In the genomic region with DNA sequence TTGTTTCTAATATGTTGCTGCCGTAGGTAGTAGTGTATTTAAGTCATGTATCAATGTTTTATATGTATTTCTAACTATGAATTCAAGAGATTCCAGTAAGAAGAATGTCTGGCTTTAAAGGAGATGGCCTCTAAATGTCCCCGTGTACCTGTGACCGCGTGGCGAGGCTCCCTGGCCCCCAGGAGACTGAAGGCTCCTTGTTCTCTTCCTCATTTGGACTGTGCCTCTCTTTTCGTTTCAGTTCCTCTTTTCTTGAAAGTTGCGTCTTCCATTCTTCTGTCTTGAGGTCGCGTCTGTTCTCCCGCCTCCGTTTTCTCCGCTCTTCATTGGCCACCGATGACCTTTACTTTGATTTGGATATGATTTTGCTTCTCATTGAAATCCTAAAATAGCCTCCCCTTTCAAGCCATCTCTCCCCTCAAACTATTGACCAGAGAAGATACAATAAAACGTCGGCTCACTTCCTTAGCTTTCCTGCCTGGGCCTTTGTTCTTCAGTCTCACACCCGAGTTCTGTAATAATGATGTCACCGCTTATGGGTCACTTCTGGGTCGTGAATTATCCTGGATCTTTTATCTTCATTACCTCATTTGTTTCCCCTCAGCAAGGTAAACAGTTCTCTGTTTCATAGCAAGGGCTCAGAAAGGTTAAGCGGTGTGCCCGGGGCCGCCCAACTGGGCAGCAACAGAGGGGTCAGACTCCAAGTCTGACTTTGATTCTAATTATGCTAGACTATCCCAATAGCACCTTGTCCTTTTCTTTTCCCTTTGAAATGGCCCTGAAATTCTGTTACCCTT, we compare ENCODE assay signal across 8 cellular contexts. TPM values are rescaled to one million over a fixed set of nuclear protein-coding genes. Genes with fewer than 3 reads are reported as not detected.
DNase-seq lines count a peak whose midpoint lies in the region; ATAC-seq lines count a peak whose summit lies in the region.

No MANE protein-coding gene starts in this region.

- H3K9me3 ChIP-seq in CD4-positive, CD25-positive, alpha-beta regulatory T cell (ENCODE audit: control insufficient read depth in 2 of 2, low read length in 2 of 2): no peaks in the 10 kb centered on the region

- peak; percentile 18 to 29 for ATAC-seq in CD4-positive, CD25-positive, alpha-beta regulatory T cell (ENCODE audit: low read depth in 2 of 2)
- ATAC-seq in GM19397 (IDR thresholded peaks at IDR 0.05; ENCODE audit: unreplicated experiment) (peak; percentile 87), HG03354 (IDR thresholded peaks at IDR 0.05; ENCODE audit: poor library complexity, severe bottlenecking, unreplicated experiment) (peak; percentile 94)

- H3K36me3 Mint-ChIP-seq in CD4-positive, CD25-positive, alpha-beta regulatory T cell: peaks cover 51% of the 10 kb centered on the region

- H3K27me3 ChIP-seq in CD4-positive, CD25-positive, alpha-beta regulatory T cell (ENCODE audit: control insufficient read depth, insufficient read depth, low read length): no peaks in the 10 kb centered on the region

- H3K36me3 ChIP-seq in CD4-positive, CD25-positive, alpha-beta regulatory T cell (ENCODE audit: control insufficient read depth, insufficient read depth, low read length): peaks cover 90% of the 10 kb centered on the region

- no peaks in the 10 kb centered on the region for H3K27me3 Mint-ChIP-seq in CD4-positive, CD25-positive, alpha-beta regulatory T cell

- no peaks in the 10 kb centered on the region for H3K9me3 Mint-ChIP-seq in CD4-positive, CD25-positive, alpha-beta regulatory T cell

- H3K4me1 Mint-ChIP-seq in CD4-positive, CD25-positive, alpha-beta regulatory T cell: peaks cover 0 to 6% (median 0%) of the 10 kb centered on the region in 4 donors

- no peak for DNase-seq in CD4-positive, CD25-positive, alpha-beta regulatory T cell
- peak; percentile 12 to 58 for DNase-seq in dermis microvascular lymphatic vessel endothelial cell (ENCODE audit: low read depth in 2 of 2)
- no peak for DNase-seq in kidney tubule cell (ENCODE audit: low spot score)
- DNase-seq in NCI-H510A (lab: John Stamatoyannopoulos, UW): no peak
- DNase-seq in RKO (ENCODE audit: low spot score): no peak
- DNase-seq in NCI-H748 treated with DMSO at 0.1 percent for 48 hours (lab: John Stamatoyannopoulos, UW): no peak

- H3K27ac Mint-ChIP-seq in CD4-positive, CD25-positive, alpha-beta regulatory T cell: peak overlapping the region in 1 of 3 donors; percentile 49

- H3K4me3 Mint-ChIP-seq in CD4-positive, CD25-positive, alpha-beta regulatory T cell: no peak overlapping the region

- H3K4me3 ChIP-seq in CD4-positive, CD25-positive, alpha-beta regulatory T cell (ENCODE audit: low read depth, low read length): no peak overlapping the region

- H3K4me1 ChIP-seq in CD4-positive, CD25-positive, alpha-beta regulatory T cell (ENCODE audit: control insufficient read depth, insufficient read depth, low read length, poor library complexity, severe bottlenecking): no peaks in the 10 kb centered on the region

- H3K27ac ChIP-seq in CD4-positive, CD25-positive, alpha-beta regulatory T cell (ENCODE audit: insufficient read depth, low read length, poor library complexity, severe bottlenecking): no peak overlapping the region

RNA-seq across cellular contexts. Expression of a gene that starts 28.7 kb away (rescaled TPM):
- total RNA-seq in CD4-positive, CD25-positive, alpha-beta regulatory T cell: 129 TPM
- polyA plus RNA-seq in CD4-positive, CD25-positive, alpha-beta regulatory T cell: 100 to 1,000 TPM in 1 of 4 donors, 10 to 100 TPM in 3; 93.2 to 105 (median 96.5) TPM
- 57.6 and 85.3 TPM in 2 replicates for total RNA-seq in dermis microvascular lymphatic vessel endothelial cell

Comparison
In these comparisons a context has a peak if more than half of its experiments do, and no peak if none do; other contexts are left out.
1. ATAC-seq: peak in every context shown above with its lines; median percentile 94 in HG03354; 87 in GM19397; 24 in CD4-positive, CD25-positive, alpha-beta regulatory T cell.
2. DNase-seq: peak in dermis microvascular lymphatic vessel endothelial cell (2 of 2); none in CD4-positive, CD25-positive, alpha-beta regulatory T cell (0 of 3), kidney tubule cell (single experiment), NCI-H510A (single experiment), RKO (single experiment) and NCI-H748 treated with DMSO at 0.1 percent for 48 hours (single experiment).